10 cellular contexts compared by ENCODE assay signal in genomic region chrX:109498434-109498833, GRCh38. TPM values are rescaled to one million over a fixed set of nuclear protein-coding genes. Genes with fewer than 3 reads are reported as not detected.
"Had no signal": no experiment of that assay in that cellular context is flagged by ENCODE, and none has a peak within 500 bp of the region (broad histone marks: within the 10 kb centered on the region; RNA-seq: fewer than 3 reads in every experiment).

No MANE protein-coding gene starts in this region.

- H3K4me1 ChIP-seq: HAP-1 had no signal

- H3K27ac Mint-ChIP-seq: HFFc6, IgD-negative memory B cell had no signal

- H3K27ac ChIP-seq: GM23248, HL-60 had no signal

- FAIRE-seq: HepG2 had no signal

- H3K36me3 Mint-ChIP-seq: IgD-negative memory B cell had no signal

- H2AFZ ChIP-seq: GM23248 had no signal

- H3K4me3 ChIP-seq: GM23248, HAP-1 had no signal

- H3K9ac ChIP-seq: GM23248 had no signal

- ATAC-seq: HCT116, HepG2 had no signal

- H3K4me3 Mint-ChIP-seq: HFFc6, IgD-negative memory B cell had no signal

- H3K9me3 ChIP-seq: HAP-1 had no signal

- H3K4me1 Mint-ChIP-seq: IgD-negative memory B cell had no signal

- H3K36me3 ChIP-seq: HAP-1 had no signal

- DNase-seq: GM23248, GOT3, H7, HFFc6 had no signal

- H3K9me3 Mint-ChIP-seq: HFFc6, IgD-negative memory B cell had no signal

RNA-seq across cellular contexts. Expression of gene GUCY2F, which starts 16.5 kb away (rescaled TPM):
- total RNA-seq: GM23248, H4, HepG2, HFFc6 had no signal
- polyA plus RNA-seq: GM23248, IgD-negative memory B cell had no signal
